In genomic region chr1:12617901-12618660, GRCh38 we compare ENCODE assay signal across 8 cellular contexts. TPM values are rescaled to one million over a fixed set of nuclear protein-coding genes. Genes with fewer than 3 reads are reported as not detected.
A peak's percentile ranks its signal among the peaks of the same experiment; 100 is the strongest.
DNase-seq lines count a peak whose midpoint lies in the region; ATAC-seq lines count a peak whose summit lies in the region.

TSS of gene DHRS3 (minus strand) at chr1:12618210. CDS start at chr1:12617348, 862 bp downstream.

- ATAC-seq in left cardiac atrium = peak; percentile 67 to 75
- peak; percentile 80 for ATAC-seq in aorta (ENCODE audit: low FRiP score)
- ATAC-seq in GM19328 (IDR thresholded peaks at IDR 0.05; ENCODE audit: unreplicated experiment) = no peak

- peaks cover 0 to 8% of the 10 kb centered on the region in 2 donors for H3K4me1 ChIP-seq in aorta (ENCODE audit: control insufficient read depth in 1 of 2, insufficient read depth in 2 of 2, low read length in 2 of 2)

- H3K27ac ChIP-seq in aorta (ENCODE audit: low read depth in 1 of 2, low read length in 2 of 2) = peak within 1 kb of the TSS; percentile 92 to 97

- H3K4me3 ChIP-seq in aorta (ENCODE audit: low read length in 2 of 2) = peak within 1 kb of the TSS; percentile 73 to 92

- WGBS in aorta, 2 donors = 0 to 1% methylated on average over 69 of the region's 69 CpGs

- intact Hi-C loops in T-helper 1 cell treated with Interleukin-12 subunit alpha and Interleukin-12 subunit beta and Interleukin-4 antibody, amounts not matched to agents 30 ng/mL and 1 ng/mL, for 36 hours (cut with micrococcal nuclease) = loop anchor here (2.0 to 10.0 kb wide), 4 partner anchors 169 to 713 kb away; no protein-coding TSS in a partner anchor
- intact Hi-C loops in left cardiac atrium (cut with DNase I) (loop anchor here (2.0 to 5.0 kb wide), 5 partner anchors 21 to 211 kb away; no protein-coding TSS in a partner anchor), posterior cingulate gyrus (cut with DNase I) (loop anchor here (2.0 to 5.0 kb wide), 2 partner anchors 101 to 211 kb away; no protein-coding TSS in a partner anchor), aorta (cut with DNase I) (loop anchor here (2.0 to 10.0 kb wide), 10 partner anchors 21 to 307 kb away; no protein-coding TSS in a partner anchor)

- H3K27me3 ChIP-seq in aorta (ENCODE audit: control insufficient read depth in 1 of 2, insufficient read depth in 2 of 2, low read length in 1 of 2) = no peaks in the 10 kb centered on the region

- H3K36me3 ChIP-seq in aorta (ENCODE audit: control insufficient read depth in 1 of 2, insufficient read depth in 2 of 2, low read length in 1 of 2) = no peaks in the 10 kb centered on the region

- no peaks in the 10 kb centered on the region for H3K9me3 ChIP-seq in aorta (ENCODE audit: control insufficient read depth, low read length)

- DNase-seq in GF-D8 (lab: John Stamatoyannopoulos, UW) = peak; percentile 14
- DNase-seq in Kasumi-1 (lab: John Stamatoyannopoulos, UW) = peak; percentile 88 to 93
- DNase-seq in amygdala (lab: John Stamatoyannopoulos, UW) = peak in 47 of 56 donors; percentile 31 to 88 (median 68)
- peak; percentile 79 for DNase-seq in left cardiac atrium
- peak; percentile 39 to 94 (median 68) for DNase-seq in posterior cingulate gyrus
- peak; percentile 91 for DNase-seq in aorta

RNA-seq across cellular contexts. Expression of gene DHRS3, which starts in this region (rescaled TPM):
- 79.5 and 87.0 TPM in 2 replicates for total RNA-seq in T-helper 1 cell treated with Interleukin-12 subunit alpha and Interleukin-12 subunit beta and Interleukin-4 antibody, amounts not matched to agents 30 ng/mL and 1 ng/mL, for 36 hours
- total RNA-seq in left cardiac atrium (100 to 1,000 TPM in 1 of 2 donors, 10 to 100 TPM in 1; 74.3 to 106 TPM), aorta (100 to 1,000 TPM; 117 to 325 TPM)
- polyA plus RNA-seq in aorta = 10 to 100 TPM; 27.5 to 57.7 TPM

Comparison
In these comparisons a context has a peak if more than half of its experiments do, and no peak if none do; other contexts are left out.
1. DNase-seq: peak in every context shown above with its lines; median percentile 91 in aorta; 90 in Kasumi-1; 79 in left cardiac atrium; 68 in posterior cingulate gyrus; 68 in amygdala; 14 in GF-D8.